Comparison of ENCODE assay signal across 18 cellular contexts in the genomic region with DNA sequence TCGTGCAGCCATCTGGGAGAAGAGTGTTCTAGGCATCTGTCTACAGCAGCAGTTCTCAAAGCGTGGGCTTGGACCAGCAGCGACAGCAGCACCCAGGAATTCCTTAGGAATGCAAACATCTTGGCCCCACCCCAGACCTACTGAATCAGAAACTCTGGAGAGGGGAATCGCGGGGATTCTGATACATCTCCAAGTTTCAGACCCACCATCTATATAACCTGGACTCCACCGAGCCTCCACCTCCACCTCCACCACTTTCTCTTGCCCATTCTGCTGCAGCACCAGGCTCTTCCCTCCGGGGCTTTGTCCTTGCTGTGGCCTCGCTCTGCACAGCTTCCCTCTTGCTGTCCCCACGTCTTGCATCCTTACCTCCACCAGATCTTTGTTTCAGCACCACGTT.
DNase-seq lines count a peak whose midpoint lies in the region; ATAC-seq and TF ChIP-seq lines count a peak whose summit lies in the region.
"Had no signal": no experiment of that assay in that cellular context is flagged by ENCODE, and none has a peak within 500 bp of the region (broad histone marks: within the 10 kb centered on the region; RNA-seq: fewer than 3 reads in every experiment).

No MANE protein-coding gene starts in this region.

- H3K4me3 ChIP-seq in mesendoderm (ENCODE audit: low read length) = no peak overlapping the region
- H3K4me3 ChIP-seq: ascending aorta had no signal

- H3K4me1 Mint-ChIP-seq in Calu3 (ENCODE audit: low read depth, unreplicated experiment) = peaks cover 23% of the 10 kb centered on the region
- H3K4me1 Mint-ChIP-seq: B cell had no signal

- ATAC-seq in GM18909 (IDR thresholded peaks at IDR 0.05; ENCODE audit: poor library complexity, unreplicated experiment) (no peak), HG02623 (IDR thresholded peaks at IDR 0.05; ENCODE audit: unreplicated experiment) (no peak)

- H3K9me3 Mint-ChIP-seq in Calu3 (ENCODE audit: low read depth, unreplicated experiment) = no peaks in the 10 kb centered on the region

- H2BK120ac ChIP-seq in mesendoderm (ENCODE audit: low read depth, low read length) = no peak overlapping the region

- peaks cover 7% of the 10 kb centered on the region for H3K36me3 Mint-ChIP-seq in Calu3 (ENCODE audit: insufficient read depth, unreplicated experiment)

- H3K4me2 ChIP-seq in mesendoderm (ENCODE audit: low read length) = no peak overlapping the region

- no peak overlapping the region for H3K23ac ChIP-seq in mesendoderm (ENCODE audit: low read length)

- H3K4me1 ChIP-seq in mesendoderm (ENCODE audit: control insufficient read depth, low read depth, low read length) = no peaks in the 10 kb centered on the region
- H3K4me1 ChIP-seq: ascending aorta had no signal

- intact Hi-C loops in Calu3 (cut with micrococcal nuclease; ENCODE audit: unreplicated experiment) = no loop called here

- no peaks in the 10 kb centered on the region for H3K27me3 Mint-ChIP-seq in Calu3 (ENCODE audit: unreplicated experiment)

- H2BK5ac ChIP-seq in mesendoderm (ENCODE audit: low read length) = no peak overlapping the region

- H3K79me1 ChIP-seq in mesendoderm (ENCODE audit: low read length) = no peaks in the 10 kb centered on the region

- no peak overlapping the region for H3K27ac Mint-ChIP-seq in Calu3 (ENCODE audit: unreplicated experiment)
- H3K27ac Mint-ChIP-seq: B cell had no signal

- no peak overlapping the region for H2AK5ac ChIP-seq in mesendoderm (ENCODE audit: low read length)

- CTCF ChIA-PET in Calu3 (lab: Charles Lee) = interaction anchor here (0.7 kb wide), 1 partner anchor 332 kb away, joined by 5 read pairs; no protein-coding TSS in a partner anchor

- no TSS peak for BruUV-seq in Calu3 (replicated peaks; lab: Mats Ljungman, UMichigan)

- H3K79me2 ChIP-seq in mesendoderm (ENCODE audit: control insufficient read depth, insufficient read depth, low read length) = no peaks in the 10 kb centered on the region

- H3K56ac ChIP-seq in mesendoderm (ENCODE audit: low read length) = no peak overlapping the region

- no peak overlapping the region for H3K9ac ChIP-seq in mesendoderm (ENCODE audit: low read length)

- H3K4ac ChIP-seq in mesendoderm (ENCODE audit: low read depth, low read length) = no peak overlapping the region

- no peak for TF ChIP-seq CTCF in Calu3 (IDR thresholded peaks at IDR 0.05; ENCODE audit: unreplicated experiment)

- H3K4me3 Mint-ChIP-seq in Calu3 (ENCODE audit: low read depth, unreplicated experiment) = peak overlapping the region; percentile 29
- H3K4me3 Mint-ChIP-seq: B cell had no signal

- DNase-seq in Calu3 = peak; percentile 8
- DNase-seq in HS-27A (ENCODE audit: low read depth) = peak; percentile 22
- DNase-seq in astrocyte of the hippocampus (ENCODE audit: low read depth, low spot score) = peak; percentile 58
- peak; percentile 63 for DNase-seq in mesendoderm
- no peak for DNase-seq in NCI-H524 (lab: John Stamatoyannopoulos, UW)
- no peak for DNase-seq in T-helper 2 cell
- DNase-seq: activated CD4-positive, alpha-beta T cell treated with anti-CD3 and anti-CD28 coated beads for 1 hour; activated gamma-delta T cell; DMS153; Karpas-422; NCI-H1436 treated with DMSO at 0.1 percent for 48 hours; NCI-H2227 treated with DMSO at 0.1 percent for 48 hours; SHP77; stimulated activated CD4-positive, alpha-beta T cell treated with anti-CD3 and anti-CD28 coated beads, Interleukin-1b, Interleukin-23, amount 100 ng/mL, for 48 hours had no signal

- no peak overlapping the region for H4K8ac ChIP-seq in mesendoderm (ENCODE audit: low read depth, low read length)

- no peaks in the 10 kb centered on the region for H3K36me3 ChIP-seq in mesendoderm (ENCODE audit: control insufficient read depth, insufficient read depth, low read length)
- H3K36me3 ChIP-seq: ascending aorta had no signal

- H4K5ac ChIP-seq in mesendoderm (ENCODE audit: low read length) = no peak overlapping the region

- H2BK15ac ChIP-seq in mesendoderm (replicated peaks; ENCODE audit: low read depth) = no peak overlapping the region

- no peak overlapping the region for H3K18ac ChIP-seq in mesendoderm (ENCODE audit: low read length)

- H3K27ac ChIP-seq in mesendoderm (ENCODE audit: low read depth, low read length) = no peak overlapping the region
- H3K27ac ChIP-seq: ascending aorta had no signal

- H3K27me3 ChIP-seq in mesendoderm (ENCODE audit: insufficient read depth, low read length, poor library complexity) = no peaks in the 10 kb centered on the region
- H3K27me3 ChIP-seq: ascending aorta had no signal

- no CpG with 5 or more reads among the region's 10 CpGs for WGBS in mesendoderm (ENCODE audit: extremely low coverage, insufficient coverage, low lambda C conversion rate)

Comparison
In these comparisons a context has a peak if more than half of its experiments do, and no peak if none do; other contexts are left out.
1. DNase-seq: peak in Calu3 (single experiment), HS-27A (single experiment), astrocyte of the hippocampus (single experiment) and mesendoderm (single experiment); none in NCI-H524 (0 of 2) and T-helper 2 cell (0 of 5).